In genomic region chr6:140571139-140571538, GRCh38 we compare ENCODE assay signal across 19 cellular contexts.
DNase-seq lines count a peak whose midpoint lies in the region; FAIRE-seq and TF ChIP-seq lines count a peak whose summit lies in the region.
"Had no signal": no experiment of that assay in that cellular context is flagged by ENCODE, and none has a peak within 500 bp of the region (broad histone marks: within the 10 kb centered on the region; RNA-seq: fewer than 3 reads in every experiment).

No MANE protein-coding gene starts in this region.

- H3K4me1 ChIP-seq in astrocyte (ENCODE audit: insufficient read depth, low read length) (peaks cover 29% of the 10 kb centered on the region), mesenchymal stem cell (ENCODE audit: control insufficient read depth, insufficient read depth, low read depth, low read length) (no peaks in the 10 kb centered on the region), right atrium auricular region (peaks cover 0 to 23% of the 10 kb centered on the region in 2 donors)

- DNase-seq in A172 (ENCODE audit: low spot score) (peak; percentile 43), GM03348 (ENCODE audit: low spot score) (peak; percentile 24), astrocyte (ENCODE audit: low read depth) (peak; percentile 83), mesenchymal stem cell (no peak), NCI-H146 treated with DMSO at 0.1 percent for 48 hours (lab: John Stamatoyannopoulos, UW; ENCODE audit: unreplicated experiment) (no peak), DMS153 treated with DMSO at 0.1 percent for 48 hours (lab: John Stamatoyannopoulos, UW; ENCODE audit: unreplicated experiment) (no peak), right atrium auricular region (ENCODE audit: low spot score) (no peak)
- DNase-seq in effector CD4-positive, alpha-beta T cell = no peak
- DNase-seq: AML-193, Calu3, DMS79 treated with DMSO at 0.1 percent for 48 hours, GOT3, KBM-7, NCI-H1092, NCI-H187, NCI-H446 treated with DMSO at 0.1 percent for 48 hours, NCI-H748 treated with DMSO at 0.1 percent for 48 hours, PC-9 had no signal

- H3K9ac ChIP-seq in astrocyte (ENCODE audit: low read length) (no peak overlapping the region), mesenchymal stem cell (ENCODE audit: low read length) (peak overlapping the region; percentile 54)

- no peak overlapping the region for H2AK5ac ChIP-seq in mesenchymal stem cell (ENCODE audit: low read length, severe bottlenecking)

- H3K27ac Mint-ChIP-seq in astrocyte (ENCODE audit: unreplicated experiment) = peak overlapping the region; percentile 68

- H4K8ac ChIP-seq in mesenchymal stem cell (ENCODE audit: low read length) = no peak overlapping the region

- no peak overlapping the region for H3K4me3 Mint-ChIP-seq in astrocyte (ENCODE audit: unreplicated experiment)

- no peak overlapping the region for H3K23ac ChIP-seq in mesenchymal stem cell (ENCODE audit: low read length in 2 of 2)

- no peak overlapping the region for H3K4me3 ChIP-seq in astrocyte (ENCODE audit: insufficient read depth, low read depth, low read length)
- no peak overlapping the region for H3K4me3 ChIP-seq in mesenchymal stem cell (ENCODE audit: insufficient read depth in 1 of 2, low read depth in 1 of 2, low read length in 2 of 2)
- no peak overlapping the region for H3K4me3 ChIP-seq in right atrium auricular region
- H3K4me3 ChIP-seq: PC-9 had no signal

- H3K27ac ChIP-seq in astrocyte (ENCODE audit: low read depth, low read length) (peak overlapping the region; percentile 79), mesenchymal stem cell (ENCODE audit: low read length, poor library complexity, severe bottlenecking) (no peak overlapping the region), right atrium auricular region (no peak overlapping the region)
- H3K27ac ChIP-seq: 22Rv1, PC-9 had no signal

- no peaks in the 10 kb centered on the region for H3K9me3 Mint-ChIP-seq in astrocyte (ENCODE audit: unreplicated experiment)

- no peaks in the 10 kb centered on the region for H3K27me3 ChIP-seq in astrocyte (ENCODE audit: insufficient read depth, low read length)
- no peaks in the 10 kb centered on the region for H3K27me3 ChIP-seq in mesenchymal stem cell (ENCODE audit: control insufficient read depth in 1 of 2, insufficient read depth in 1 of 2, low read length in 2 of 2)
- no peaks in the 10 kb centered on the region for H3K27me3 ChIP-seq in right atrium auricular region

- no peak overlapping the region for H4K91ac ChIP-seq in mesenchymal stem cell (ENCODE audit: low read length)

- H3K36me3 ChIP-seq in astrocyte (ENCODE audit: insufficient read depth, low read length) (no peaks in the 10 kb centered on the region), mesenchymal stem cell (ENCODE audit: control insufficient read depth in 1 of 2, insufficient read depth in 2 of 2, low read depth in 1 of 2, low read length in 2 of 2) (no peaks in the 10 kb centered on the region), right atrium auricular region (no peaks in the 10 kb centered on the region)

- peaks cover 29% of the 10 kb centered on the region for H3K4me1 Mint-ChIP-seq in astrocyte (ENCODE audit: low read depth, unreplicated experiment)

- no peak overlapping the region for H2BK15ac ChIP-seq in mesenchymal stem cell (ENCODE audit: low read depth, poor library complexity, severe bottlenecking)

- TF ChIP-seq CTCF in astrocyte (IDR thresholded peaks at IDR 0.05; ENCODE audit: insufficient read depth, low read depth, low read length) (no peak), right atrium auricular region (IDR thresholded peaks at IDR 0.05) (no peak)

- H3K4me2 ChIP-seq in astrocyte (ENCODE audit: low read length) (no peak overlapping the region), mesenchymal stem cell (ENCODE audit: low read length, poor library complexity, severe bottlenecking) (no peak overlapping the region)
- H3K4me2 ChIP-seq: PC-9 had no signal

- H3K9me3 ChIP-seq in astrocyte (ENCODE audit: insufficient read depth, low read depth, low read length) (no peaks in the 10 kb centered on the region), mesenchymal stem cell (ENCODE audit: control insufficient read depth, low read length) (no peaks in the 10 kb centered on the region), right atrium auricular region (no peaks in the 10 kb centered on the region)

- H3K27me3 Mint-ChIP-seq in astrocyte (ENCODE audit: low read depth, unreplicated experiment) = no peaks in the 10 kb centered on the region

- H2BK12ac ChIP-seq in mesenchymal stem cell (ENCODE audit: low read length in 2 of 2) = no peak overlapping the region

- no peak overlapping the region for H2AFZ ChIP-seq in astrocyte (ENCODE audit: low read depth, low read length)
- no peak overlapping the region for H2AFZ ChIP-seq in mesenchymal stem cell (ENCODE audit: low read depth, low read length)
- H2AFZ ChIP-seq: PC-9 had no signal

- H3K4ac ChIP-seq in mesenchymal stem cell (ENCODE audit: low read depth in 1 of 2, low read length in 2 of 2) = no peak overlapping the region

- H3K18ac ChIP-seq in mesenchymal stem cell (ENCODE audit: low read depth in 1 of 2, low read length in 2 of 2) = no peak overlapping the region

- no peaks in the 10 kb centered on the region for H3K36me3 Mint-ChIP-seq in astrocyte (ENCODE audit: low read depth, unreplicated experiment)

- H2BK5ac ChIP-seq in mesenchymal stem cell (ENCODE audit: low read depth, low read length, poor library complexity, severe bottlenecking) = no peak overlapping the region

- no peaks in the 10 kb centered on the region for H3K79me1 ChIP-seq in mesenchymal stem cell (replicated peaks; ENCODE audit: low read length, poor library complexity, severe bottlenecking)

- no peak overlapping the region for H2BK120ac ChIP-seq in mesenchymal stem cell (ENCODE audit: low read depth, low read length)

- no peaks in the 10 kb centered on the region for H4K20me1 ChIP-seq in astrocyte (ENCODE audit: insufficient read depth, low read length)

- no peaks in the 10 kb centered on the region for H3K79me2 ChIP-seq in astrocyte (ENCODE audit: insufficient read depth, low read length)

- H3K14ac ChIP-seq in mesenchymal stem cell (ENCODE audit: low read length in 2 of 2) = no peak overlapping the region

- FAIRE-seq in astrocyte (lab: Jason Lieb, UNC) = no peak

Comparison
In these comparisons a context has a peak if more than half of its experiments do, and no peak if none do; other contexts are left out.
1. DNase-seq: peak in A172 (single experiment), GM03348 (single experiment) and astrocyte (single experiment); none in mesenchymal stem cell (single experiment), effector CD4-positive, alpha-beta T cell (single experiment), NCI-H146 treated with DMSO at 0.1 percent for 48 hours (single experiment), DMS153 treated with DMSO at 0.1 percent for 48 hours (single experiment) and right atrium auricular region (single experiment).